ENCODE assay signal across 10 cellular contexts in genomic region chr17:40027614-40028012, GRCh38. TPM values are rescaled to one million over a fixed set of nuclear protein-coding genes. Genes with fewer than 3 reads are reported as not detected.
A peak's percentile ranks its signal among the peaks of the same experiment; 100 is the strongest.
DNase-seq lines count a peak whose midpoint lies in the region; ATAC-seq and TF ChIP-seq lines count a peak whose summit lies in the region.
"Had no signal": no experiment of that assay in that cellular context is flagged by ENCODE, and none has a peak within 500 bp of the region (broad histone marks: within the 10 kb centered on the region; RNA-seq: fewer than 3 reads in every experiment).

No MANE protein-coding gene starts in this region.

- peak overlapping the region; percentile 81 to 92 for H3K27ac ChIP-seq in breast epithelium
- no peak overlapping the region for H3K27ac ChIP-seq in mammary epithelial cell (ENCODE audit: insufficient read depth, low read depth, low read length)
- no peak overlapping the region for H3K27ac ChIP-seq in KMS-11
- peak overlapping the region in 3 of 4 donors; percentile 8 to 53 (median 15) for H3K27ac ChIP-seq in gastroesophageal sphincter
- H3K27ac ChIP-seq in thyroid gland: peak overlapping the region in 2 of 3 donors; percentile 87 to 90
- peak overlapping the region in 3 of 59 donors; percentile 1 to 21 (median 17) for H3K27ac ChIP-seq in dorsolateral prefrontal cortex
- no peak overlapping the region for H3K27ac ChIP-seq in SJCRH30
- no peak overlapping the region for H3K27ac ChIP-seq in testis

- dilution Hi-C loops in mammary epithelial cell (cut with HindIII; ENCODE audit: low sequenced_read_pairs): no loop called here

- no peaks in the 10 kb centered on the region for H3K36me3 ChIP-seq in breast epithelium
- peaks cover 6% of the 10 kb centered on the region for H3K36me3 ChIP-seq in mammary epithelial cell (ENCODE audit: insufficient read depth, low read length)
- H3K36me3 ChIP-seq in KMS-11 (ENCODE audit: insufficient read depth): no peaks in the 10 kb centered on the region
- H3K36me3 ChIP-seq in gastroesophageal sphincter: peaks cover 0 to 96% of the 10 kb centered on the region in 2 donors
- peaks cover 27 to 33% of the 10 kb centered on the region in 2 donors for H3K36me3 ChIP-seq in thyroid gland
- H3K36me3 ChIP-seq in SJCRH30: peaks cover 28% of the 10 kb centered on the region
- no peaks in the 10 kb centered on the region for H3K36me3 ChIP-seq in testis (ENCODE audit: low read depth, missing control alignments)

- H2AFZ ChIP-seq in mammary epithelial cell (ENCODE audit: low read depth, low read length): no peak overlapping the region
- H2AFZ ChIP-seq in KMS-11 (ENCODE audit: low read depth): peak overlapping the region; percentile 4; the same call in 1 of the 2 replicates

- H3K9me3 ChIP-seq in breast epithelium (no peaks in the 10 kb centered on the region), mammary epithelial cell (replicated peaks; ENCODE audit: insufficient read depth, low read length) (no peaks in the 10 kb centered on the region), gastroesophageal sphincter (no peaks in the 10 kb centered on the region), thyroid gland (no peaks in the 10 kb centered on the region), SJCRH30 (replicated peaks) (no peaks in the 10 kb centered on the region), testis (no peaks in the 10 kb centered on the region)
- H3K9me3 ChIP-seq: Caco-2 had no signal

- in situ Hi-C loops in mammary epithelial cell (cut with MboI; ENCODE audit: low sequenced_read_pairs in 2 of 2): loop anchor here in 1 of 2 donors (10.0 kb wide), 1 partner anchor 57 kb away; no protein-coding TSS in a partner anchor

- no peak overlapping the region for H3K4me2 ChIP-seq in mammary epithelial cell (ENCODE audit: insufficient read depth, low read depth, low read length)
- no peak overlapping the region for H3K4me2 ChIP-seq in KMS-11

- ATAC-seq in gastroesophageal sphincter: no peak

- H4K20me1 ChIP-seq in mammary epithelial cell (ENCODE audit: insufficient read depth, low read length) (no peaks in the 10 kb centered on the region), KMS-11 (ENCODE audit: insufficient read depth) (no peaks in the 10 kb centered on the region)

- intact Hi-C loops in breast epithelium (cut with DNase I; ENCODE audit: low total_unique reads): no loop called here
- intact Hi-C loops in mammary epithelial cell (cut with micrococcal nuclease): loop anchor here (1.0 to 10.0 kb wide), 4 partner anchors 14 to 287 kb away; no protein-coding TSS in a partner anchor
- intact Hi-C loops in thyroid gland (cut with DNase I): no loop called here
- intact Hi-C loops in dorsolateral prefrontal cortex (cut with DNase I): no loop called here
- intact Hi-C loops in testis (cut with DNase I; ENCODE audit: low total_unique reads): no loop called here

- no peak for TF ChIP-seq CTCF in breast epithelium (IDR thresholded peaks at IDR 0.05)
- TF ChIP-seq CTCF in mammary epithelial cell (conservative IDR thresholded peaks at IDR 0.05 in 1 of 2, IDR thresholded peaks at IDR 0.05 in 1 of 2; ENCODE audit: extremely low read depth in 1 of 2, insufficient read depth in 1 of 2, low read depth in 1 of 2, low read length in 2 of 2): no peak
- TF ChIP-seq CTCF in KMS-11 (conservative IDR thresholded peaks at IDR 0.05; ENCODE audit: low read depth, low read length): no peak
- TF ChIP-seq CTCF in gastroesophageal sphincter (IDR thresholded peaks at IDR 0.05): no peak
- no peak for TF ChIP-seq CTCF in thyroid gland (IDR thresholded peaks at IDR 0.05)
- no peak for TF ChIP-seq CTCF in dorsolateral prefrontal cortex (IDR thresholded peaks at IDR 0.05 in 54 of 56, conservative IDR thresholded peaks at IDR 0.05 in 2 of 56; ENCODE audit: low read depth in 1 of 56, partially characterized antibody in 56 of 56)
- TF ChIP-seq CTCF in testis (IDR thresholded peaks at IDR 0.05): no peak

- H3K27me3 ChIP-seq in breast epithelium: no peaks in the 10 kb centered on the region
- H3K27me3 ChIP-seq in mammary epithelial cell (ENCODE audit: insufficient read depth, low read length): no peaks in the 10 kb centered on the region
- no peaks in the 10 kb centered on the region for H3K27me3 ChIP-seq in KMS-11 (ENCODE audit: insufficient read depth, low read depth)
- H3K27me3 ChIP-seq in gastroesophageal sphincter: no peaks in the 10 kb centered on the region
- H3K27me3 ChIP-seq in thyroid gland: no peaks in the 10 kb centered on the region
- H3K27me3 ChIP-seq in dorsolateral prefrontal cortex: no peaks in the 10 kb centered on the region
- H3K27me3 ChIP-seq in SJCRH30: no peaks in the 10 kb centered on the region
- no peaks in the 10 kb centered on the region for H3K27me3 ChIP-seq in testis

- H3K9ac ChIP-seq in mammary epithelial cell (ENCODE audit: insufficient read depth, low read length) (no peak overlapping the region), KMS-11 (no peak overlapping the region)

- 79% methylated on average over 5 of the region's 5 CpGs for WGBS in mammary epithelial cell (ENCODE audit: low coverage, missing lambda C conversion rate)
- 55 to 100% methylated on average over 1 to 2 of the region's 5 CpGs for WGBS in gastroesophageal sphincter (ENCODE audit: low coverage in 1 of 2), 2 donors
- WGBS in thyroid gland, 2 donors: 83 to 89% methylated on average over 5 of the region's 5 CpGs
- 70 to 84% methylated on average over 4 to 5 of the region's 5 CpGs for WGBS in testis, 2 donors

- H3K79me2 ChIP-seq in mammary epithelial cell (ENCODE audit: insufficient read depth, low read length) (no peaks in the 10 kb centered on the region), KMS-11 (ENCODE audit: insufficient read depth, low read depth) (no peaks in the 10 kb centered on the region)

- H3K4me1 ChIP-seq in breast epithelium (peaks cover 11 to 33% of the 10 kb centered on the region in 2 donors), mammary epithelial cell (ENCODE audit: insufficient read depth, low read length) (peaks cover 60% of the 10 kb centered on the region), KMS-11 (ENCODE audit: low read depth, poor library complexity, severe bottlenecking) (peaks cover 8% of the 10 kb centered on the region), gastroesophageal sphincter (peaks cover 0 to 53% (median 28%) of the 10 kb centered on the region in 3 donors), thyroid gland (peaks cover 45 to 60% of the 10 kb centered on the region in 2 donors), SJCRH30 (peaks cover 8% of the 10 kb centered on the region; the same call in 1 of the 2 replicates), testis (peaks cover 11% of the 10 kb centered on the region)
- H3K4me1 ChIP-seq: Caco-2 had no signal

- H3K4me3 ChIP-seq in breast epithelium (no peak overlapping the region), mammary epithelial cell (replicated peaks in 1 of 3; ENCODE audit: insufficient read depth in 1 of 3, low read depth in 2 of 3, low read length in 3 of 3) (no peak overlapping the region), KMS-11 (IDR thresholded peaks at IDR 0.05; ENCODE audit: insufficient read depth, low read depth, low read length) (no peak overlapping the region), gastroesophageal sphincter (no peak overlapping the region), thyroid gland (replicated peaks in 1 of 3) (no peak overlapping the region), dorsolateral prefrontal cortex (no peak overlapping the region), SJCRH30 (no peak overlapping the region), testis (no peak overlapping the region)

- BruUV-seq in mammary epithelial cell (replicated peaks; lab: Mats Ljungman, UMichigan): no TSS peak

- TF ChIP-seq POLR2A in breast epithelium (IDR thresholded peaks at IDR 0.05) (no peak), gastroesophageal sphincter (IDR thresholded peaks at IDR 0.05) (no peak), thyroid gland (IDR thresholded peaks at IDR 0.05) (no peak), testis (IDR thresholded peaks at IDR 0.05) (no peak)

- no peak for TF ChIP-seq EP300 in gastroesophageal sphincter (IDR thresholded peaks at IDR 0.05)

- DNase-seq in breast epithelium (ENCODE audit: low spot score in 2 of 2): no peak
- no peak for DNase-seq in mammary epithelial cell
- DNase-seq in thyroid gland: no peak
- no peak for DNase-seq in dorsolateral prefrontal cortex
- no peak for DNase-seq in SJCRH30
- DNase-seq in testis: no peak

- CTCF ChIA-PET in mammary epithelial cell (lab: Charles Lee; ENCODE audit: low non-redundant PET): interaction anchor here (0.6 to 0.7 kb wide), 2 partner anchors 47 to 84 kb away, joined by 4 to 5 read pairs; no protein-coding TSS in a partner anchor

RNA-seq across cellular contexts. Expression of gene CSF3, which starts 12.4 kb away (rescaled TPM):
- total RNA-seq in breast epithelium: 10 to 100 TPM in 1 of 3 donors, under 1 TPM in 1, not detected in 1; 0.32 to 13.0 TPM
- total RNA-seq in mammary epithelial cell: 1 to 10 TPM in 1 of 2 donors, not detected in 1; 8.2 TPM
- polyA plus RNA-seq in mammary epithelial cell: 5.1 TPM
- not detected for polyA minus RNA-seq in mammary epithelial cell
- total RNA-seq in gastroesophageal sphincter: 1 to 10 TPM in 1 of 4 donors, not detected in 3; 9.3 TPM
- not detected for total RNA-seq in thyroid gland
- total RNA-seq in dorsolateral prefrontal cortex: 100 to 1,000 TPM in 1 of 120 experiments, 10 to 100 TPM in 8, 1 to 10 TPM in 30, under 1 TPM in 25, not detected in 56; 0.30 to 105 (median 1.8) TPM
- total RNA-seq in SJCRH30 (2014; rRNA removed; shearing (Covaris generic)): 0.55 and 1.4 TPM in 2 replicates
- total RNA-seq in testis: 1 to 10 TPM; 2.4 to 3.6 TPM
- polyA plus RNA-seq in testis (ENCODE audit: insufficient read depth, low read depth, low replicate concordance): 0.80 TPM
- total RNA-seq: Caco-2 had no signal
- polyA plus RNA-seq: CD14-positive monocyte had no signal

RNA-seq across cellular contexts. Expression of gene MED24, which starts 26.6 kb away (rescaled TPM):
- total RNA-seq in breast epithelium: 10 to 100 TPM; 50.7 to 74.7 (median 59.7) TPM
- total RNA-seq in mammary epithelial cell: 10 to 100 TPM; 59.3 to 85.6 TPM
- polyA plus RNA-seq in mammary epithelial cell: 91.2 TPM
- polyA minus RNA-seq in mammary epithelial cell: 116 TPM
- 10 to 100 TPM; 42.1 to 57.9 (median 50.3) TPM for total RNA-seq in gastroesophageal sphincter
- 10 to 100 TPM; 37.1 to 68.4 (median 56.6) TPM for total RNA-seq in thyroid gland
- total RNA-seq in dorsolateral prefrontal cortex: 100 to 1,000 TPM in 59 of 120 experiments, 10 to 100 TPM in 61; 59.5 to 156 (median 99.1) TPM
- 41.8 and 55.0 TPM in 2 replicates for total RNA-seq in SJCRH30 (2014; rRNA removed; shearing (Covaris generic))
- total RNA-seq in testis: 100 to 1,000 TPM; 151 to 172 TPM
- 127 TPM for polyA plus RNA-seq in testis (ENCODE audit: insufficient read depth, low read depth, low replicate concordance)

RNA-seq across cellular contexts. Expression of gene THRA, which starts 35.2 kb away (rescaled TPM):
- total RNA-seq in breast epithelium (10 to 100 TPM; 41.6 to 61.0 (median 48.1) TPM), mammary epithelial cell (10 to 100 TPM; 10.8 to 11.7 TPM), gastroesophageal sphincter (100 to 1,000 TPM in 2 of 4 donors, 10 to 100 TPM in 2; 84.8 to 133 (median 102) TPM), thyroid gland (10 to 100 TPM; 34.0 to 52.9 (median 44.8) TPM), dorsolateral prefrontal cortex (100 to 1,000 TPM; 178 to 301 (median 231) TPM), testis (10 to 100 TPM; 44.9 to 51.7 TPM)
- polyA plus RNA-seq in mammary epithelial cell (10.0 TPM), testis (ENCODE audit: insufficient read depth, low read depth, low replicate concordance) (41.2 TPM)
- 33.1 TPM for polyA minus RNA-seq in mammary epithelial cell
- total RNA-seq in SJCRH30 (2014; rRNA removed; shearing (Covaris generic)): 13.3 and 14.4 TPM in 2 replicates

RNA-seq across cellular contexts. Expression of gene PSMD3, which starts 47.0 kb away (rescaled TPM):
- total RNA-seq in breast epithelium (10 to 100 TPM; 79.4 to 83.0 (median 81.0) TPM), mammary epithelial cell (100 to 1,000 TPM; 112 to 159 TPM), gastroesophageal sphincter (100 to 1,000 TPM in 1 of 4 donors, 10 to 100 TPM in 3; 65.1 to 105 (median 78.8) TPM), thyroid gland (100 to 1,000 TPM in 1 of 4 donors, 10 to 100 TPM in 3; 65.0 to 100 (median 98.8) TPM), dorsolateral prefrontal cortex (100 to 1,000 TPM in 50 of 120 experiments, 10 to 100 TPM in 70; 70.5 to 136 (median 98.5) TPM), testis (100 to 1,000 TPM; 112 to 129 TPM)
- polyA plus RNA-seq in mammary epithelial cell (184 TPM), testis (ENCODE audit: insufficient read depth, low read depth, low replicate concordance) (128 TPM)
- 160 TPM for polyA minus RNA-seq in mammary epithelial cell
- total RNA-seq in SJCRH30 (2014; rRNA removed; shearing (Covaris generic)): 128 and 129 TPM in 2 replicates

Comparison
In these comparisons a context has a peak if more than half of its experiments do, and no peak if none do; other contexts are left out.
1. H3K27ac ChIP-seq: peak in breast epithelium (2 of 2), gastroesophageal sphincter (3 of 4) and thyroid gland (2 of 3); none in mammary epithelial cell (single experiment), KMS-11 (single experiment), SJCRH30 (single experiment) and testis (0 of 2).